Comparison of ENCODE assay signal across 9 cellular contexts in the genomic region with DNA sequence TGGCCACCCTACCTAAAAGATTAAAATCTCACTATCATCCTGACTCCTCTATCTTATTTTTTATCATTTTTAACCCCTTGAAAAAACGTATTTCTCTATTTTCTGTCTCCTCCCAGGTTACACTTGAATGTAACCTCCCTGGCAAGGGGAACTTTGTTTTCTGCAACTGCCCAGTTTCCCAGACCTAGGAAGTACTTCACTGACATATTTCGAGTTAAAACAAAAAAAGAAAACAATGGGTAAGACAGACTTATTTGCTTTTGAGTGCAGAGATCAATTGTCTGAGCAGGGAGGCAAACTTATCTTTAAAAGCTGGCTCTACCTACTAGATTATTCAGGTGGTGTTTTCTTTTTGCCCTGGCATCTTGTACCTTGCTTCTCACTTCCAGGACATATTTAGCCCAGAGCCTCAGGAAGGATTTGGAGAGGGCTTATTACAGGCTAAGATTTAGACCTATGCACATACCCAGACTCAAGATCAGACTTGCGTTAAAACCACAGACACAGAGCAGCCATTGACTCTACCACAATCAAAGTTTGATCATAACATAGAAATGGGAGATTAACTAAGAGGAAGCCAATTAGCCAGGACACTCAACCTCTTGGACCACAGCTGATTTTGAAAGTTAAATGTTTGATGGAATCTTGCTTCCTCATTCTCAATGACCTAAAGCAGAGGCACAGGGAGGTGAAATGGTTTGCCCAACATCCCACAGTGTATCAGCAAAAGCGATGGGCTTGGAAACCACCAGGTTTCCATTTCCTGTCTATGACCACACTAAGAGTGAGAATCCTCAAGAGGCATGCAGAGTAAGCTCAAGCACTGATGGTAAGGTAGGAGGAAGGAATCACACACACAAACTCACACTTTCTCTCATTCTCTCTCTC.
DNase-seq lines count a peak whose midpoint lies in the region; ATAC-seq and TF ChIP-seq lines count a peak whose summit lies in the region.
"Had no signal": no experiment of that assay in that cellular context is flagged by ENCODE, and none has a peak within 500 bp of the region (broad histone marks: within the 10 kb centered on the region; RNA-seq: fewer than 3 reads in every experiment).

No MANE protein-coding gene starts in this region.

- CTCF ChIA-PET in activated CD8-positive, alpha-beta T cell treated with anti-CD3 and anti-CD28 coated beads, Interleukin-2, amount 10 ng/mL, durations not matched to agents 7 days and 5 days (lab: Charles Lee) = interaction anchor here (1.3 kb wide), 1 partner anchor 169 kb away, joined by 3 read pairs; a partner anchor contains a TSS

- no peak for TF ChIP-seq EP300 in ovary (IDR thresholded peaks at IDR 0.05)

- H3K27ac Mint-ChIP-seq in activated CD8-positive, alpha-beta T cell treated with anti-CD3 and anti-CD28 coated beads, Interleukin-2, amount 10 ng/mL, durations not matched to agents 7 days and 5 days = no peak overlapping the region

- peaks cover 12% of the 10 kb centered on the region for H3K4me1 Mint-ChIP-seq in activated CD8-positive, alpha-beta T cell treated with anti-CD3 and anti-CD28 coated beads, Interleukin-2, amount 10 ng/mL, durations not matched to agents 7 days and 5 days (ENCODE audit: low read depth)

- H3K27me3 ChIP-seq in ovary = no peaks in the 10 kb centered on the region

- ATAC-seq in GM19452 (IDR thresholded peaks at IDR 0.05; ENCODE audit: unreplicated experiment) = peak; percentile 95
- peak; percentile 93 for ATAC-seq in HG03135 (IDR thresholded peaks at IDR 0.05; ENCODE audit: unreplicated experiment)
- peak; percentile 47 for ATAC-seq in activated CD8-positive, alpha-beta T cell treated with anti-CD3 and anti-CD28 coated beads, Interleukin-2, amount 10 ng/mL, durations not matched to agents 7 days and 5 days

- no peaks in the 10 kb centered on the region for H3K9me3 Mint-ChIP-seq in activated CD8-positive, alpha-beta T cell treated with anti-CD3 and anti-CD28 coated beads, Interleukin-2, amount 10 ng/mL, durations not matched to agents 7 days and 5 days (ENCODE audit: insufficient read depth)

- no peaks in the 10 kb centered on the region for H3K4me1 ChIP-seq in ovary (ENCODE audit: insufficient read depth)

- intact Hi-C loops in ovary (cut with DNase I) = no loop called here

- H3K27ac ChIP-seq in ovary = no peak overlapping the region

- no peak for TF ChIP-seq CTCF in ovary (IDR thresholded peaks at IDR 0.05)

- no peaks in the 10 kb centered on the region for H3K36me3 ChIP-seq in ovary

- DNase-seq in GF-D8 (lab: John Stamatoyannopoulos, UW) (peak; percentile 28), NCI-H1048 (lab: John Stamatoyannopoulos, UW) (no peak), cerebellar cortex (ENCODE audit: low spot score) (no peak), hippocampal formation (lab: John Stamatoyannopoulos, UW) (no peak), ovary (no peak)
- peak; percentile 35 for DNase-seq in activated CD8-positive, alpha-beta T cell treated with anti-CD3 and anti-CD28 coated beads, Interleukin-2, amount 10 ng/mL, durations not matched to agents 7 days and 5 days
- DNase-seq: NCI-H446 treated with DMSO at 0.1 percent for 48 hours had no signal

- H3K27me3 Mint-ChIP-seq in activated CD8-positive, alpha-beta T cell treated with anti-CD3 and anti-CD28 coated beads, Interleukin-2, amount 10 ng/mL, durations not matched to agents 7 days and 5 days (ENCODE audit: low read depth) = peaks cover 48% of the 10 kb centered on the region

- POLR2A ChIA-PET in activated CD8-positive, alpha-beta T cell treated with anti-CD3 and anti-CD28 coated beads, Interleukin-2, amount 10 ng/mL, durations not matched to agents 7 days and 5 days (lab: Charles Lee) = no interaction called here

- no peak overlapping the region for H3K4me3 ChIP-seq in ovary

- H3K9me3 ChIP-seq in ovary = no peaks in the 10 kb centered on the region

- no peak overlapping the region for H3K4me3 Mint-ChIP-seq in activated CD8-positive, alpha-beta T cell treated with anti-CD3 and anti-CD28 coated beads, Interleukin-2, amount 10 ng/mL, durations not matched to agents 7 days and 5 days

- 82 to 86% (median 83%) methylated on average over 4 of the region's 4 CpGs for WGBS in ovary, 3 donors

- H3K36me3 Mint-ChIP-seq in activated CD8-positive, alpha-beta T cell treated with anti-CD3 and anti-CD28 coated beads, Interleukin-2, amount 10 ng/mL, durations not matched to agents 7 days and 5 days (ENCODE audit: low read depth) = no peaks in the 10 kb centered on the region

- TF ChIP-seq POLR2A in ovary (IDR thresholded peaks at IDR 0.05) = no peak

Comparison
In these comparisons a context has a peak if more than half of its experiments do, and no peak if none do; other contexts are left out.
1. DNase-seq: peak in GF-D8 (single experiment) and activated CD8-positive, alpha-beta T cell treated with anti-CD3 and anti-CD28 coated beads, Interleukin-2, amount 10 ng/mL, durations not matched to agents 7 days and 5 days (single experiment); none in NCI-H1048 (single experiment), cerebellar cortex (single experiment), hippocampal formation (0 of 2) and ovary (0 of 5).
2. Peak in every context shown above with its lines, with median percentiles within 50 percentile points of each other: ATAC-seq.